ENCODE assay signal across 14 cellular contexts in genomic region chr19:55581828-55582223, GRCh38. TPM values are rescaled to one million over a fixed set of nuclear protein-coding genes. Genes with fewer than 3 reads are reported as not detected.
DNase-seq lines count a peak whose midpoint lies in the region; ATAC-seq and TF ChIP-seq lines count a peak whose summit lies in the region.
"Had no signal": no experiment of that assay in that cellular context is flagged by ENCODE, and none has a peak within 500 bp of the region (broad histone marks: within the 10 kb centered on the region; RNA-seq: fewer than 3 reads in every experiment).

No MANE protein-coding gene starts in this region.

- no peak overlapping the region for H2BK20ac ChIP-seq in IMR-90 (ENCODE audit: low read depth, low read length)

- intact Hi-C loops in IMR-90 (cut with micrococcal nuclease) (loop anchor here (2.0 kb wide), 2 partner anchors 29 to 65 kb away; no protein-coding TSS in a partner anchor), MCF 10A (cut with micrococcal nuclease) (no loop called here)

- H3K36me3 Mint-ChIP-seq in MCF 10A (ENCODE audit: insufficient read depth, unreplicated experiment), result peaks cover 6% of the 10 kb centered on the region
- H3K36me3 Mint-ChIP-seq: natural killer cell treated with Interleukin-12 subunit alpha and Interleukin-12 subunit beta and Interleukin-15 and Interleukin-18, amount 100 ng/mL, for 72 hours had no signal

- H2BK5ac ChIP-seq in IMR-90 (ENCODE audit: low read depth, low read length, poor library complexity, severe bottlenecking) (no peak overlapping the region), mesenchymal stem cell (ENCODE audit: low read depth, low read length, poor library complexity, severe bottlenecking) (peak overlapping the region; percentile 90)

- no peak overlapping the region for H2AK9ac ChIP-seq in IMR-90 (replicated peaks; ENCODE audit: low read depth, low read length, poor library complexity)

- no peak overlapping the region for H2BK120ac ChIP-seq in IMR-90 (ENCODE audit: low read depth, low read length)
- no peak overlapping the region for H2BK120ac ChIP-seq in mesenchymal stem cell (ENCODE audit: low read depth, low read length)

- dilution Hi-C loops in IMR-90 (cut with HindIII; ENCODE audit: low sequenced_read_pairs, unreplicated experiment), result no loop called here

- no peak overlapping the region for H2BK15ac ChIP-seq in IMR-90 (ENCODE audit: low read depth, low read length)
- H2BK15ac ChIP-seq in mesenchymal stem cell (ENCODE audit: low read depth, poor library complexity, severe bottlenecking), result no peak overlapping the region

- in situ Hi-C loops in IMR-90 (cut with MboI; ENCODE audit: low sequenced_read_pairs), result no loop called here

- H3K4me3 Mint-ChIP-seq in MCF 10A (ENCODE audit: unreplicated experiment), result no peak overlapping the region

- peaks cover 4 to 24% of the 10 kb centered on the region in 2 experiments; a peak in 3 of 4 replicates for H3K79me1 ChIP-seq in IMR-90 (ENCODE audit: low read depth in 1 of 2, low read length in 2 of 2)
- H3K79me1 ChIP-seq in mesenchymal stem cell (replicated peaks; ENCODE audit: low read length, poor library complexity, severe bottlenecking), result peaks cover 2% of the 10 kb centered on the region

- CTCF ChIA-PET in IMR-90 (lab: Yijun Ruan, JAX) (no interaction called here), MCF 10A (lab: Yijun Ruan, JAX) (interaction anchor here (0.6 to 1.2 kb wide), 4 partner anchors 24 to 67 kb away, joined by 3 to 4 read pairs (median 4); partner anchors contain the start of gene ZNF865)

- peak overlapping the region in 7 of 11 experiments; percentile 71 to 94 (median 84); a peak in 8 of 22 replicates for H3K4me2 ChIP-seq in BLaER1 treated with 17β-estradiol and CSF1 and Interleukin-3, amounts not matched to agents 10 nM and 100 nM
- H3K4me2 ChIP-seq in IMR-90 (ENCODE audit: low read depth, low read length) (peak overlapping the region; percentile 55), mesenchymal stem cell (ENCODE audit: low read length, poor library complexity, severe bottlenecking) (peak overlapping the region; percentile 73)

- no peak overlapping the region for H3K56ac ChIP-seq in IMR-90 (ENCODE audit: extremely low read depth, insufficient read depth, low read length)

- H3K4ac ChIP-seq in IMR-90 (ENCODE audit: low read depth, low read length) (peak overlapping the region; percentile 80; the same call in 1 of the 2 replicates), mesenchymal stem cell (ENCODE audit: low read depth in 1 of 2, low read length in 2 of 2) (no peak overlapping the region)

- no peak for TF ChIP-seq RAD21 in IMR-90 (IDR thresholded peaks at IDR 0.05; ENCODE audit: low read length)

- H3K18ac ChIP-seq in IMR-90 (ENCODE audit: low read depth, low read length) (no peak overlapping the region), mesenchymal stem cell (ENCODE audit: low read depth in 1 of 2, low read length in 2 of 2) (no peak overlapping the region)

- 17% methylated on average over 1 of the region's 6 CpGs; no CpG with 5 or more reads in 1 of the 2 experiments for WGBS in IMR-90 (ENCODE audit: extremely low coverage in 2 of 2, insufficient read length in 1 of 2), 2 experiments
- 47% methylated on average over 6 of the region's 6 CpGs for WGBS in mesenchymal stem cell

- no peak overlapping the region for H4K5ac ChIP-seq in IMR-90 (ENCODE audit: low read depth, low read length)

- no peak overlapping the region for H3K14ac ChIP-seq in IMR-90 (replicated peaks; ENCODE audit: low read depth, low read length)
- H3K14ac ChIP-seq in mesenchymal stem cell (ENCODE audit: low read length in 2 of 2), result no peak overlapping the region

- BruUV-seq in IMR-90 (replicated peaks; lab: Mats Ljungman, UMichigan) (no TSS peak), MCF 10A (replicated peaks; lab: Mats Ljungman, UMichigan) (no TSS peak)

- peaks cover 18% of the 10 kb centered on the region for H3K27me3 Mint-ChIP-seq in MCF 10A (ENCODE audit: insufficient read depth, unreplicated experiment)

- H3K9me3 ChIP-seq in BLaER1 treated with 17β-estradiol and CSF1 and Interleukin-3, amounts not matched to agents 10 nM and 100 nM (replicated peaks in 1 of 11), result no peaks in the 10 kb centered on the region
- H3K9me3 ChIP-seq in IMR-90 (ENCODE audit: control insufficient read depth, insufficient read depth, low read length) (no peaks in the 10 kb centered on the region), mesenchymal stem cell (ENCODE audit: control insufficient read depth, low read length) (no peaks in the 10 kb centered on the region)
- H3K9me3 ChIP-seq: tibial nerve had no signal

- H3K27me3 ChIP-seq in BLaER1 treated with 17β-estradiol and CSF1 and Interleukin-3, amounts not matched to agents 10 nM and 100 nM, result no peaks in the 10 kb centered on the region
- H3K27me3 ChIP-seq in IMR-90 (ENCODE audit: control insufficient read depth, insufficient read depth, low read length) (no peaks in the 10 kb centered on the region), mesenchymal stem cell (ENCODE audit: control insufficient read depth in 1 of 2, insufficient read depth in 1 of 2, low read length in 2 of 2) (no peaks in the 10 kb centered on the region)
- H3K27me3 ChIP-seq: tibial nerve had no signal

- peaks cover 0 to 30% (median 18%) of the 10 kb centered on the region in 11 experiments; a peak in 13 of 22 replicates for H4K20me1 ChIP-seq in BLaER1 treated with 17β-estradiol and CSF1 and Interleukin-3, amounts not matched to agents 10 nM and 100 nM
- no peaks in the 10 kb centered on the region; the same call in 1 of the 2 replicates for H4K20me1 ChIP-seq in IMR-90 (ENCODE audit: insufficient read depth, low read length)

- peak overlapping the region in 1 of 2 experiments; percentile 100; a peak in 3 of 4 replicates for H4K8ac ChIP-seq in IMR-90 (ENCODE audit: low read depth in 2 of 2, low read length in 2 of 2)
- peak overlapping the region; percentile 21 for H4K8ac ChIP-seq in mesenchymal stem cell (ENCODE audit: low read length)

- POLR2A ChIA-PET in IMR-90 (lab: Charles Lee; ENCODE audit: unreplicated experiment) (no interaction called here), MCF 10A (lab: Yijun Ruan, JAX) (interaction anchor here (0.6 to 2.0 kb wide), 5 partner anchors 18 to 616 kb away, joined by 3 to 23 read pairs (median 3); partner anchors contain the start of genes FIZ1 and ZNF524)

- H3K27ac Mint-ChIP-seq in MCF 10A (ENCODE audit: low read depth, unreplicated experiment), result peak overlapping the region; percentile 91

- no peak overlapping the region for H2BK12ac ChIP-seq in mesenchymal stem cell (ENCODE audit: low read length in 2 of 2)

- DNase-seq in IMR-90 (no peak), MCF 10A (ENCODE audit: unreplicated experiment) (no peak), mesenchymal stem cell (no peak), dedifferentiated amniotic fluid mesenchymal stem cell (ENCODE audit: extremely low spot score) (no peak)
- DNase-seq in central memory CD4-positive, alpha-beta T cell, result no peak

- H4K91ac ChIP-seq in IMR-90 (ENCODE audit: insufficient read depth, low read depth, low read length) (no peak overlapping the region), mesenchymal stem cell (ENCODE audit: low read length) (no peak overlapping the region)

- peak overlapping the region; percentile 96 for H2AFZ ChIP-seq in IMR-90 (replicated peaks; ENCODE audit: low read length, poor library complexity)
- no peak overlapping the region for H2AFZ ChIP-seq in mesenchymal stem cell (ENCODE audit: low read depth, low read length)

- H3K36me3 ChIP-seq in BLaER1 treated with 17β-estradiol and CSF1 and Interleukin-3, amounts not matched to agents 10 nM and 100 nM, result peaks cover 22 to 28% (median 25%) of the 10 kb centered on the region in 11 experiments
- peaks cover 13% of the 10 kb centered on the region for H3K36me3 ChIP-seq in IMR-90 (ENCODE audit: control insufficient read depth, insufficient read depth, low read length)
- peaks cover 10 to 27% of the 10 kb centered on the region in 2 experiments for H3K36me3 ChIP-seq in mesenchymal stem cell (ENCODE audit: control insufficient read depth in 1 of 2, insufficient read depth in 2 of 2, low read depth in 1 of 2, low read length in 2 of 2)

- TF ChIP-seq CTCF in IMR-90 (conservative IDR thresholded peaks at IDR 0.05; ENCODE audit: low read depth, low read length) (no peak), MCF 10A (IDR thresholded peaks at IDR 0.05; ENCODE audit: unreplicated experiment) (no peak)

- no peak overlapping the region for H3K9ac ChIP-seq in BLaER1 treated with 17β-estradiol and CSF1 and Interleukin-3, amounts not matched to agents 10 nM and 100 nM
- H3K9ac ChIP-seq in IMR-90 (ENCODE audit: low read depth, low read length) (no peak overlapping the region), mesenchymal stem cell (ENCODE audit: low read length) (no peak overlapping the region)

- no peak overlapping the region for H3K4me3 ChIP-seq in BLaER1 treated with 17β-estradiol and CSF1 and Interleukin-3, amounts not matched to agents 10 nM and 100 nM
- H3K4me3 ChIP-seq in IMR-90 (ENCODE audit: insufficient read depth, low read depth, low read length), result no peak overlapping the region
- H3K4me3 ChIP-seq in mesenchymal stem cell (ENCODE audit: insufficient read depth in 1 of 2, low read depth in 1 of 2, low read length in 2 of 2), result peak overlapping the region in 1 of 2 experiments; percentile 90

- H3K27ac ChIP-seq in BLaER1 treated with 17β-estradiol and CSF1 and Interleukin-3, amounts not matched to agents 10 nM and 100 nM, result no peak overlapping the region
- H3K27ac ChIP-seq in IMR-90 (ENCODE audit: insufficient read depth, low read length) (no peak overlapping the region), mesenchymal stem cell (ENCODE audit: low read length, poor library complexity, severe bottlenecking) (peak overlapping the region; percentile 99)

- H2AK5ac ChIP-seq in IMR-90 (ENCODE audit: low read depth, low read length), result no peak overlapping the region
- H2AK5ac ChIP-seq in mesenchymal stem cell (ENCODE audit: low read length, severe bottlenecking), result peak overlapping the region; percentile 66

- peaks cover 27% of the 10 kb centered on the region for H3K4me1 Mint-ChIP-seq in MCF 10A (ENCODE audit: insufficient read depth, unreplicated experiment)

- peaks cover 10% of the 10 kb centered on the region for H3K9me1 ChIP-seq in IMR-90 (ENCODE audit: insufficient read depth, low read length)

- no peak for TF ChIP-seq POLR2A in IMR-90 (IDR thresholded peaks at IDR 0.05; ENCODE audit: low read depth, low read length)

- ATAC-seq in IMR-90 (ENCODE audit: low read depth), result no peak
- no peak for ATAC-seq in HG03354 (IDR thresholded peaks at IDR 0.05; ENCODE audit: poor library complexity, severe bottlenecking, unreplicated experiment)
- ATAC-seq in GM21526 (IDR thresholded peaks at IDR 0.05; ENCODE audit: low FRiP score, unreplicated experiment), result no peak
- ATAC-seq: activated CD4-positive, CD25-positive, alpha-beta regulatory T cell treated with anti-CD3 and anti-CD28 coated beads, Interleukin-2, amount 50 U/mL, for 24 hours; HCT116; natural killer cell treated with Interleukin-12 subunit alpha and Interleukin-12 subunit beta and Interleukin-15 and Interleukin-18, amount 100 ng/mL, for 72 hours had no signal

- H3K9me3 Mint-ChIP-seq in MCF 10A (ENCODE audit: unreplicated experiment), result no peaks in the 10 kb centered on the region
- H3K9me3 Mint-ChIP-seq: natural killer cell treated with Interleukin-12 subunit alpha and Interleukin-12 subunit beta and Interleukin-15 and Interleukin-18, amount 100 ng/mL, for 72 hours had no signal

- peak overlapping the region; percentile 24; the same call in 1 of the 2 replicates for H3K23ac ChIP-seq in IMR-90 (ENCODE audit: low read depth, low read length)
- H3K23ac ChIP-seq in mesenchymal stem cell (ENCODE audit: low read length in 2 of 2), result no peak overlapping the region

- H3K4me1 ChIP-seq in BLaER1 treated with 17β-estradiol and CSF1 and Interleukin-3, amounts not matched to agents 10 nM and 100 nM, result peaks cover 27 to 44% (median 40%) of the 10 kb centered on the region in 10 experiments
- H3K4me1 ChIP-seq in IMR-90 (ENCODE audit: control insufficient read depth, insufficient read depth, low read length) (peaks cover 11% of the 10 kb centered on the region), mesenchymal stem cell (ENCODE audit: control insufficient read depth, insufficient read depth, low read depth, low read length) (peaks cover 47% of the 10 kb centered on the region)

RNA-seq across cellular contexts. Expression of gene ZNF579, which starts 1.2 kb away (rescaled TPM):
- total RNA-seq in IMR-90 (2012; rRNA removed) (0.54 and 0.83 TPM in 2 replicates), MCF 10A (2022) (11.6 and 12.6 TPM in 2 replicates)
- 9.0 and 10.7 TPM in 2 replicates for polyA plus RNA-seq in IMR-90 (2012; rRNA removed)
- 4.6 and 9.6 TPM in 2 replicates for polyA plus RNA-seq in IMR-90 (2012; cell fraction: cytosol; rRNA removed)
- 19.0 and 30.7 TPM in 2 replicates for polyA plus RNA-seq in IMR-90 (2012; cell fraction: nucleus; rRNA removed; ENCODE audit: low replicate concordance)
- polyA plus RNA-seq in mesenchymal stem cell (2013, experiment 1 of 2), result 25.8 TPM
- 25.7 TPM for polyA plus RNA-seq in mesenchymal stem cell (2013, experiment 2 of 2)

RNA-seq across cellular contexts. Expression of gene FIZ1, which starts 17.5 kb away (rescaled TPM):
- total RNA-seq in IMR-90 (2012; rRNA removed), result 0.83 and 1.3 TPM in 2 replicates
- polyA plus RNA-seq in IMR-90 (2012; rRNA removed), result 5.5 and 5.9 TPM in 2 replicates
- polyA plus RNA-seq in IMR-90 (2012; cell fraction: cytosol; rRNA removed), result 3.6 and 5.0 TPM in 2 replicates
- polyA plus RNA-seq in IMR-90 (2012; cell fraction: nucleus; rRNA removed; ENCODE audit: low replicate concordance), result 12.9 and 19.2 TPM in 2 replicates
- 13.5 and 16.3 TPM in 2 replicates for total RNA-seq in MCF 10A (2022)
- 8.5 TPM for polyA plus RNA-seq in mesenchymal stem cell (2013, experiment 1 of 2)
- polyA plus RNA-seq in mesenchymal stem cell (2013, experiment 2 of 2), result 8.9 TPM

RNA-seq across cellular contexts. Expression of gene ZNF524, which starts 18.3 kb away (rescaled TPM):
- 2.3 and 2.8 TPM in 2 replicates for total RNA-seq in IMR-90 (2012; rRNA removed)
- polyA plus RNA-seq in IMR-90 (2012; rRNA removed), result 6.6 and 8.0 TPM in 2 replicates
- polyA plus RNA-seq in IMR-90 (2012; cell fraction: cytosol; rRNA removed), result 6.2 and 14.1 TPM in 2 replicates
- polyA plus RNA-seq in IMR-90 (2012; cell fraction: nucleus; rRNA removed; ENCODE audit: low replicate concordance), result 4.0 and 9.8 TPM in 2 replicates
- total RNA-seq in MCF 10A (2022), result 15.7 and 17.6 TPM in 2 replicates
- 8.4 TPM for polyA plus RNA-seq in mesenchymal stem cell (2013, experiment 1 of 2)
- 9.2 TPM for polyA plus RNA-seq in mesenchymal stem cell (2013, experiment 2 of 2)

RNA-seq across cellular contexts. Expression of gene ZNF865, which starts 23.6 kb away (rescaled TPM):
- under 0.01 TPM in 2 replicates for total RNA-seq in IMR-90 (2012; rRNA removed)
- polyA plus RNA-seq in IMR-90 (2012; rRNA removed), result 4.6 and 6.3 TPM in 2 replicates
- 4.5 and 9.2 TPM in 2 replicates for polyA plus RNA-seq in IMR-90 (2012; cell fraction: cytosol; rRNA removed)
- polyA plus RNA-seq in IMR-90 (2012; cell fraction: nucleus; rRNA removed; ENCODE audit: low replicate concordance), result 7.6 and 24.5 TPM in 2 replicates
- 12.2 and 12.7 TPM in 2 replicates for total RNA-seq in MCF 10A (2022)
- 9.1 TPM for polyA plus RNA-seq in mesenchymal stem cell (2013, experiment 1 of 2)
- 8.8 TPM for polyA plus RNA-seq in mesenchymal stem cell (2013, experiment 2 of 2)

RNA-seq across cellular contexts. Expression of gene SBK3, which starts 36.5 kb away (rescaled TPM):
- total RNA-seq in IMR-90 (2012; rRNA removed), result 0.18 TPM in 1 of 2 replicates, not detected in the other
- 0.05 and 0.16 TPM in 2 replicates for polyA plus RNA-seq in IMR-90 (2012; rRNA removed)
- 0.08 TPM in 1 of 2 replicates, not detected in the other for polyA plus RNA-seq in IMR-90 (2012; cell fraction: cytosol; rRNA removed)
- 0.15 and 0.35 TPM in 2 replicates for polyA plus RNA-seq in IMR-90 (2012; cell fraction: nucleus; rRNA removed; ENCODE audit: low replicate concordance)
- total RNA-seq in MCF 10A (2022), result not detected in 2 replicates
- not detected for polyA plus RNA-seq in mesenchymal stem cell (2013, experiment 1 of 2)
- not detected for polyA plus RNA-seq in mesenchymal stem cell (2013, experiment 2 of 2)
- total RNA-seq: Daoy; frontal cortex; natural killer cell treated with Interleukin-12 subunit alpha and Interleukin-12 subunit beta and Interleukin-15 and Interleukin-18, amount 100 ng/mL, for 72 hours had no signal
